9 cellular contexts compared by ENCODE assay signal in genomic region chr12:12779529-12779928, GRCh38. TPM values are rescaled to one million over a fixed set of nuclear protein-coding genes. Genes with fewer than 3 reads are reported as not detected.
A peak's percentile ranks its signal among the peaks of the same experiment; 100 is the strongest.
DNase-seq lines count a peak whose midpoint lies in the region; ATAC-seq and TF ChIP-seq lines count a peak whose summit lies in the region.
"Had no signal": no experiment of that assay in that cellular context is flagged by ENCODE, and none has a peak within 500 bp of the region (broad histone marks: within the 10 kb centered on the region; RNA-seq: fewer than 3 reads in every experiment).

No MANE protein-coding gene starts in this region.

- TF ChIP-seq CTCF in omental fat pad (IDR thresholded peaks at IDR 0.05) = no peak

- no peak for ATAC-seq in HG02981 (IDR thresholded peaks at IDR 0.05; ENCODE audit: unreplicated experiment)
- ATAC-seq in HG03135 (IDR thresholded peaks at IDR 0.05; ENCODE audit: unreplicated experiment) = no peak
- ATAC-seq in HG02938 (IDR thresholded peaks at IDR 0.05; ENCODE audit: unreplicated experiment) = no peak
- ATAC-seq in omental fat pad (ENCODE audit: low FRiP score) = no peak

- DNase-seq in DMS153 treated with DMSO at 0.1 percent for 48 hours (lab: John Stamatoyannopoulos, UW; ENCODE audit: unreplicated experiment) (peak; percentile 95), NCI-H146 (lab: John Stamatoyannopoulos, UW) (peak; percentile 93), amniotic epithelial cell (ENCODE audit: low read depth) (peak; percentile 82), kidney tubule cell (ENCODE audit: low spot score) (peak; percentile 93), omental fat pad (ENCODE audit: low spot score) (no peak)
- DNase-seq: H9 had no signal

RNA-seq across cellular contexts. Expression of gene APOLD1, which starts 5.9 kb away (rescaled TPM):
- 100 to 1,000 TPM in 3 of 4 donors, 10 to 100 TPM in 1; 96.4 to 336 (median 119) TPM for total RNA-seq in omental fat pad

RNA-seq across cellular contexts. Expression of gene DDX47, which starts 33.6 kb away (rescaled TPM):
- 10 to 100 TPM; 37.4 to 82.0 (median 51.1) TPM for total RNA-seq in omental fat pad
